In genomic region chr4:89419121-89419695, GRCh38 we compare ENCODE assay signal across 21 cellular contexts.
"Had no signal": no experiment of that assay in that cellular context is flagged by ENCODE, and none has a peak within 500 bp of the region (broad histone marks: within the 10 kb centered on the region; RNA-seq: fewer than 3 reads in every experiment).

No MANE protein-coding gene starts in this region.

- H3K9me3 ChIP-seq: SJSA1 had no signal

- H3K27me3 ChIP-seq: SJSA1 had no signal

- H3K36me3 ChIP-seq: SJSA1 had no signal

- ATAC-seq: HepG2 had no signal

- H3K27ac ChIP-seq: HL-60, SJSA1, SK-N-MC had no signal

- DNase-seq: IMR-90, Karpas-422, KG1, MM.1S, NCI-H1092 treated with DMSO at 0.1 percent for 48 hours, NCI-H1436, NCI-H187, NCI-H2029, NCI-H2081 treated with DMSO at 0.1 percent for 48 hours, NCI-H2171, NCI-H345, NCI-H446 treated with DMSO at 0.1 percent for 48 hours, NCI-H510A treated with DMSO at 0.1 percent for 48 hours, NCI-H526, Right ventricle myocardium superior, RPMI8226, SIG-M5 had no signal

- H3K4me3 ChIP-seq: SJSA1, SK-N-MC had no signal

- H3K4me1 ChIP-seq: SJSA1 had no signal
